In genomic region chr4:148813289-148813688, GRCh38 we compare ENCODE assay signal across 24 cellular contexts.
"Had no signal": no experiment of that assay in that cellular context is flagged by ENCODE, and none has a peak within 500 bp of the region (broad histone marks: within the 10 kb centered on the region; RNA-seq: fewer than 3 reads in every experiment).

No MANE protein-coding gene starts in this region.

- H3K4me3 Mint-ChIP-seq: immature natural killer cell; memory B cell; mesothelial cell of epicardium; naive B cell; naive thymus-derived CD8-positive, alpha-beta T cell had no signal

- H3K27ac Mint-ChIP-seq: immature natural killer cell; memory B cell; mesothelial cell of epicardium; naive B cell; naive thymus-derived CD8-positive, alpha-beta T cell had no signal

- FAIRE-seq: colon, endothelial cell of umbilical vein had no signal

- H3K4me2 ChIP-seq: hepatocyte had no signal

- H3K79me2 ChIP-seq: hepatocyte had no signal

- H3K27ac ChIP-seq: coronary artery, dorsolateral prefrontal cortex, esophagus muscularis mucosa, gastroesophageal sphincter, heart left ventricle, hepatocyte, left lung, lower lobe of right lung had no signal

- H3K36me3 Mint-ChIP-seq: immature natural killer cell, mesothelial cell of epicardium had no signal

- H3K36me3 ChIP-seq: esophagus muscularis mucosa, gastroesophageal sphincter, heart left ventricle, left lung, lower lobe of right lung had no signal

- H3K4me1 Mint-ChIP-seq: immature natural killer cell; memory B cell; mesothelial cell of epicardium; naive B cell; naive thymus-derived CD8-positive, alpha-beta T cell had no signal

- H3K4me3 ChIP-seq: coronary artery, dorsolateral prefrontal cortex, esophagus muscularis mucosa, gastroesophageal sphincter, heart left ventricle, hepatocyte, left lung, lower lobe of right lung, mucosa of descending colon had no signal

- H3K27me3 ChIP-seq: dorsolateral prefrontal cortex, esophagus muscularis mucosa, gastroesophageal sphincter, heart left ventricle, hepatocyte, left lung had no signal

- ATAC-seq: gastroesophageal sphincter; heart left ventricle; left cardiac atrium; left ventricle myocardium superior; naive thymus-derived CD8-positive, alpha-beta T cell had no signal

- H3K9me3 ChIP-seq: esophagus muscularis mucosa, gastroesophageal sphincter, lower lobe of right lung, mucosa of descending colon had no signal

- H2AFZ ChIP-seq: hepatocyte had no signal

- H3K4me1 ChIP-seq: esophagus muscularis mucosa, gastroesophageal sphincter, heart left ventricle, left lung, lower lobe of right lung had no signal

- H3K27me3 Mint-ChIP-seq: memory B cell had no signal

- DNase-seq: dermis blood vessel endothelial cell; dorsolateral prefrontal cortex; effector CD4-positive, alpha-beta T cell; effector memory CD4-positive, alpha-beta T cell; foreskin melanocyte; heart left ventricle; hypothalamus; immature natural killer cell; islet precursor cell; left cardiac atrium; left lung; left ventricle myocardium superior; lower lobe of right lung; mucosa of descending colon; naive B cell; naive thymus-derived CD8-positive, alpha-beta T cell had no signal
